ENCODE assay signal across 1 cellular context in the genomic region with DNA sequence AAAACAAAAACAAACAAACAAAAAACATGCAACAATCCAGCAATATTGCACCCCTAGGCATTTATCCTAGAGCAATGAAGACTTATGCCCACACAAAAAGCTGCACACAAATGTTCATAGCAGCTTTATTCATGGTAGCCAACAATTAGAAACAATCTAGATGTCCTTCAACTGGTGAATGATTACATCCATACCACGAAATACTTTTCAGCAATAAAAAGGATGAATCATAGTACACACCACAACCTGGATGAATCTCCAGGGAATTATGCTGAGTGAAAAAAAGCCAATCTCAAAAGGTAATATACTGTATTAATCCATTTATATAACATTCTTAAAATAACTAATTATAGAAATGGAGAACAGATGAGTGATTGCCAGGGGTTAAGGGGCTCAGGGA.
TF ChIP-seq lines count a peak whose summit lies in the region.

No MANE protein-coding gene starts in this region.

TF ChIP-seq in SK-N-SH treated with all-trans-retinoic acid at 6 μM for 48 hours, 23 proteins besides CTCF, POLR2A, EP300 and RAD21 (continued from another document):
- TF ChIP-seq, protein P1, sequence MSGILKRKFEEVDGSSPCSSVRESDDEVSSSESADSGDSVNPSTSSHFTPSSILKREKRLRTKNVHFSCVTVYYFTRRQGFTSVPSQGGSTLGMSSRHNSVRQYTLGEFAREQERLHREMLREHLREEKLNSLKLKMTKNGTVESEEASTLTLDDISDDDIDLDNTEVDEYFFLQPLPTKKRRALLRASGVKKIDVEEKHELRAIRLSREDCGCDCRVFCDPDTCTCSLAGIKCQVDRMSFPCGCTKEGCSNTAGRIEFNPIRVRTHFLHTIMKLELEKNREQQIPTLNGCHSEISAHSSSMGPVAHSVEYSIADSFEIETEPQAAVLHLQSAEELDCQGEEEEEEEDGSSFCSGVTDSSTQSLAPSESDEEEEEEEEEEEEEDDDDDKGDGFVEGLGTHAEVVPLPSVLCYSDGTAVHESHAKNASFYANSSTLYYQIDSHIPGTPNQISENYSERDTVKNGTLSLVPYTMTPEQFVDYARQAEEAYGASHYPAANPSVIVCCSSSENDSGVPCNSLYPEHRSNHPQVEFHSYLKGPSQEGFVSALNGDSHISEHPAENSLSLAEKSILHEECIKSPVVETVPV (CRISPR knock-in tag; IDR thresholded peaks at IDR 0.05), result no peak
- TF ChIP-seq CSDC2 (CRISPR knock-in tag; IDR thresholded peaks at IDR 0.05) (no peak), RARB (CRISPR knock-in tag; IDR thresholded peaks at IDR 0.05) (no peak), ZNF565 (CRISPR knock-in tag; conservative IDR thresholded peaks at IDR 0.05; ENCODE audit: low read depth) (no peak), PPARA (CRISPR knock-in tag; IDR thresholded peaks at IDR 0.05; ENCODE audit: borderline replicate concordance) (no peak), ZNF70 (CRISPR knock-in tag; IDR thresholded peaks at IDR 0.05) (no peak), GLIS3 (CRISPR knock-in tag; IDR thresholded peaks at IDR 0.05) (no peak), BACH2 (CRISPR knock-in tag; IDR thresholded peaks at IDR 0.05; ENCODE audit: borderline replicate concordance) (no peak)
